Comparison of ENCODE assay signal across 11 cellular contexts in genomic region chr2:238869293-238870124, GRCh38. TPM values are rescaled to one million over a fixed set of nuclear protein-coding genes. Genes with fewer than 3 reads are reported as not detected.
DNase-seq lines count a peak whose midpoint lies in the region; ATAC-seq and TF ChIP-seq lines count a peak whose summit lies in the region.
"Had no signal": no experiment of that assay in that cellular context is flagged by ENCODE, and none has a peak within 500 bp of the region (broad histone marks: within the 10 kb centered on the region; RNA-seq: fewer than 3 reads in every experiment).

No MANE protein-coding gene starts in this region.

- H3K56ac ChIP-seq in mesendoderm (ENCODE audit: low read length): no peak overlapping the region

- TF ChIP-seq CTCF in right atrium auricular region (IDR thresholded peaks at IDR 0.05): no peak
- no peak for TF ChIP-seq CTCF in heart right ventricle (IDR thresholded peaks at IDR 0.05)
- TF ChIP-seq CTCF in ascending aorta (IDR thresholded peaks at IDR 0.05): no peak
- TF ChIP-seq CTCF in uterus (IDR thresholded peaks at IDR 0.05): no peak

- no peaks in the 10 kb centered on the region for H3K79me2 ChIP-seq in mesendoderm (ENCODE audit: control insufficient read depth, insufficient read depth, low read length)

- H3K79me1 ChIP-seq in mesendoderm (ENCODE audit: low read length): no peaks in the 10 kb centered on the region

- peak; percentile 56 for DNase-seq in right atrium auricular region (ENCODE audit: low spot score)
- no peak for DNase-seq in heart right ventricle
- DNase-seq in ascending aorta (ENCODE audit: low spot score in 2 of 2): no peak
- DNase-seq in mesendoderm: peak; percentile 49
- no peak for DNase-seq in uterus
- DNase-seq in D341Med (ENCODE audit: low spot score): no peak
- no peak for DNase-seq in activated T-cell treated with anti-CD3 and anti-CD28 coated beads, Interleukin-2, amount 50 U/mL, for 48 hours
- DNase-seq: activated CD8-positive, alpha-beta memory T cell treated with anti-CD3 and anti-CD28 coated beads, Interleukin-2, amount 50 U/mL, for 4 hours; NCI-H510A treated with DMSO at 0.1 percent for 48 hours had no signal

- no peak overlapping the region for H2BK120ac ChIP-seq in mesendoderm (ENCODE audit: low read depth, low read length)

- H3K27ac ChIP-seq in right atrium auricular region (peak overlapping the region; percentile 11 to 37), heart right ventricle (no peak overlapping the region), ascending aorta (peak overlapping the region; percentile 86 to 92), mesendoderm (ENCODE audit: low read depth, low read length) (no peak overlapping the region), uterus (peak overlapping the region; percentile 92 to 95)
- H3K27ac ChIP-seq: C4-2B had no signal

- no peak overlapping the region for H4K8ac ChIP-seq in mesendoderm (ENCODE audit: low read depth, low read length)

- H3K9me3 ChIP-seq in right atrium auricular region (no peaks in the 10 kb centered on the region), heart right ventricle (no peaks in the 10 kb centered on the region), ascending aorta (no peaks in the 10 kb centered on the region), uterus (no peaks in the 10 kb centered on the region)

- no peak overlapping the region for H3K4me3 ChIP-seq in right atrium auricular region
- no peak overlapping the region for H3K4me3 ChIP-seq in heart right ventricle
- no peak overlapping the region for H3K4me3 ChIP-seq in ascending aorta
- no peak overlapping the region for H3K4me3 ChIP-seq in mesendoderm (ENCODE audit: low read length)
- no peak overlapping the region for H3K4me3 ChIP-seq in uterus

- TF ChIP-seq POLR2A in uterus (IDR thresholded peaks at IDR 0.05): no peak

- H2BK15ac ChIP-seq in mesendoderm (replicated peaks; ENCODE audit: low read depth): no peak overlapping the region

- H4K5ac ChIP-seq in mesendoderm (ENCODE audit: low read length): no peak overlapping the region

- intact Hi-C loops in heart right ventricle (cut with DNase I): no loop called here
- intact Hi-C loops in ascending aorta (cut with DNase I): loop anchor here (10.0 kb wide), 2 partner anchors 275 to 435 kb away; no protein-coding TSS in a partner anchor
- intact Hi-C loops in uterus (cut with DNase I; ENCODE audit: low total_unique reads): no loop called here

- H3K27me3 ChIP-seq in right atrium auricular region: no peaks in the 10 kb centered on the region
- H3K27me3 ChIP-seq in heart right ventricle: peaks cover 0 to 19% (median 0%) of the 10 kb centered on the region in 7 donors
- H3K27me3 ChIP-seq in ascending aorta: no peaks in the 10 kb centered on the region
- no peaks in the 10 kb centered on the region for H3K27me3 ChIP-seq in mesendoderm (ENCODE audit: insufficient read depth, low read length, poor library complexity)
- no peaks in the 10 kb centered on the region for H3K27me3 ChIP-seq in uterus

- H3K36me3 ChIP-seq in right atrium auricular region: no peaks in the 10 kb centered on the region
- no peaks in the 10 kb centered on the region for H3K36me3 ChIP-seq in heart right ventricle
- H3K36me3 ChIP-seq in ascending aorta: no peaks in the 10 kb centered on the region
- no peaks in the 10 kb centered on the region for H3K36me3 ChIP-seq in mesendoderm (ENCODE audit: control insufficient read depth, insufficient read depth, low read length)
- no peaks in the 10 kb centered on the region for H3K36me3 ChIP-seq in uterus

- no peak overlapping the region for H3K23ac ChIP-seq in mesendoderm (ENCODE audit: low read length)

- no peak for ATAC-seq in heart right ventricle
- ATAC-seq in GM21526 (IDR thresholded peaks at IDR 0.05; ENCODE audit: low FRiP score, unreplicated experiment): no peak

- H3K18ac ChIP-seq in mesendoderm (ENCODE audit: low read length): no peak overlapping the region

- H3K4me1 ChIP-seq in right atrium auricular region: peaks cover 0 to 23% of the 10 kb centered on the region in 2 donors
- H3K4me1 ChIP-seq in heart right ventricle: peaks cover 0 to 11% (median 5%) of the 10 kb centered on the region in 9 donors
- H3K4me1 ChIP-seq in ascending aorta: peaks cover 23 to 41% of the 10 kb centered on the region in 2 donors
- H3K4me1 ChIP-seq in mesendoderm (ENCODE audit: control insufficient read depth, low read depth, low read length): no peaks in the 10 kb centered on the region
- peaks cover 32 to 34% of the 10 kb centered on the region in 2 donors for H3K4me1 ChIP-seq in uterus

- no peak overlapping the region for H3K4me2 ChIP-seq in mesendoderm (ENCODE audit: low read length)

- no peak overlapping the region for H3K4ac ChIP-seq in mesendoderm (ENCODE audit: low read depth, low read length)

- no peak overlapping the region for H3K9ac ChIP-seq in mesendoderm (ENCODE audit: low read length)

- H2BK5ac ChIP-seq in mesendoderm (ENCODE audit: low read length): no peak overlapping the region

- no peak overlapping the region for H2AK5ac ChIP-seq in mesendoderm (ENCODE audit: low read length)

- 87 to 88% methylated on average over 9 of the region's 9 CpGs for WGBS in heart right ventricle, 2 donors
- no CpG with 5 or more reads among the region's 9 CpGs for WGBS in mesendoderm (ENCODE audit: extremely low coverage, insufficient coverage, low lambda C conversion rate)

RNA-seq across cellular contexts. Expression of gene TWIST2, which starts 21.6 kb away (rescaled TPM):
- 10 to 100 TPM in 1 of 2 donors, 1 to 10 TPM in 1; 6.2 to 26.1 TPM for total RNA-seq in right atrium auricular region
- 1 to 10 TPM in 5 of 10 donors, under 1 TPM in 5; 0.19 to 3.2 (median 0.87) TPM for total RNA-seq in heart right ventricle
- 1 to 10 TPM; 2.7 to 3.5 TPM for polyA plus RNA-seq in heart right ventricle
- total RNA-seq in ascending aorta: 108 TPM
- polyA plus RNA-seq in mesendoderm (2013, experiment 1 of 2): 2.9 TPM
- 3.1 TPM for polyA plus RNA-seq in mesendoderm (2013, experiment 2 of 2)
- total RNA-seq in uterus: 100 to 1,000 TPM in 1 of 4 donors, 10 to 100 TPM in 3; 28.1 to 199 (median 63.9) TPM

Comparison
In these comparisons a context has a peak if more than half of its experiments do, and no peak if none do; other contexts are left out.
1. DNase-seq: peak in right atrium auricular region (single experiment) and mesendoderm (single experiment); none in heart right ventricle (0 of 2), ascending aorta (0 of 2), uterus (0 of 2), D341Med (single experiment) and activated T-cell treated with anti-CD3 and anti-CD28 coated beads, Interleukin-2, amount 50 U/mL, for 48 hours (0 of 2).
2. H3K27ac ChIP-seq: peak in right atrium auricular region (2 of 2), ascending aorta (2 of 2) and uterus (2 of 2); none in heart right ventricle (0 of 10) and mesendoderm (single experiment).